1 cellular context compared by ENCODE assay signal in genomic region chr2:43882312-43882711, GRCh38.
TF ChIP-seq lines count a peak whose summit lies in the region.

No MANE protein-coding gene starts in this region.

TF ChIP-seq in HepG2, 621 proteins besides CTCF, POLR2A, EP300 and RAD21 (continued from another document):
- TF ChIP-seq ZNF503 (CRISPR knock-in tag; IDR thresholded peaks at IDR 0.05) (no peak), ZNF605 (CRISPR knock-in tag; IDR thresholded peaks at IDR 0.05) (no peak), NR2F6 (IDR thresholded peaks at IDR 0.05) (no peak), NR2F6 (CRISPR knock-in tag; IDR thresholded peaks at IDR 0.05) (no peak), SSRP1 (CRISPR knock-in tag; IDR thresholded peaks at IDR 0.05) (no peak), ZNF20 (CRISPR knock-in tag; IDR thresholded peaks at IDR 0.05) (no peak), E2F1 (CRISPR knock-in tag; IDR thresholded peaks at IDR 0.05) (no peak), ATF4 (CRISPR knock-in tag; IDR thresholded peaks at IDR 0.05) (peak in 1 of 2 experiments; percentile 74; a peak in 2 of 4 replicates), ETS1 (CRISPR knock-in tag; IDR thresholded peaks at IDR 0.05) (no peak), TBX2 (CRISPR knock-in tag; IDR thresholded peaks at IDR 0.05; ENCODE audit: borderline replicate concordance) (no peak), E2F2 (CRISPR knock-in tag; IDR thresholded peaks at IDR 0.05; ENCODE audit: borderline replicate concordance) (no peak), ZBTB26 (CRISPR knock-in tag; IDR thresholded peaks at IDR 0.05; ENCODE audit: borderline replicate concordance) (no peak), MTF2 (CRISPR knock-in tag; IDR thresholded peaks at IDR 0.05; ENCODE audit: borderline replicate concordance) (no peak), HOXA7 (CRISPR knock-in tag; IDR thresholded peaks at IDR 0.05) (no peak), REXO4 (CRISPR knock-in tag; IDR thresholded peaks at IDR 0.05; ENCODE audit: borderline replicate concordance) (no peak)
